15 cellular contexts compared by ENCODE assay signal in genomic region chr10:34492081-34492480, GRCh38.
A peak's percentile ranks its signal among the peaks of the same experiment; 100 is the strongest.
DNase-seq lines count a peak whose midpoint lies in the region; ATAC-seq and TF ChIP-seq lines count a peak whose summit lies in the region.
"Had no signal": no experiment of that assay in that cellular context is flagged by ENCODE, and none has a peak within 500 bp of the region (broad histone marks: within the 10 kb centered on the region; RNA-seq: fewer than 3 reads in every experiment).

No MANE protein-coding gene starts in this region.

- no peaks in the 10 kb centered on the region for H3K4me1 Mint-ChIP-seq in CD4-positive, alpha-beta T cell (ENCODE audit: low read depth)
- H3K4me1 Mint-ChIP-seq: activated naive CD8-positive, alpha-beta T cell treated with anti-CD3 and anti-CD28 coated beads, Interleukin-2, amount 10 ng/mL, durations not matched to agents 7 days and 5 days; B cell had no signal

- no peak for TF ChIP-seq POLR2A in heart left ventricle (IDR thresholded peaks at IDR 0.05)

- TF ChIP-seq CTCF in RWPE1 (conservative IDR thresholded peaks at IDR 0.05; ENCODE audit: low read depth) (no peak), heart left ventricle (IDR thresholded peaks at IDR 0.05) (no peak)
- no peak for TF ChIP-seq CTCF in CD4-positive, alpha-beta T cell (IDR thresholded peaks at IDR 0.05)

- no peaks in the 10 kb centered on the region for H3K9me3 Mint-ChIP-seq in CD4-positive, alpha-beta T cell
- H3K9me3 Mint-ChIP-seq: activated naive CD8-positive, alpha-beta T cell treated with anti-CD3 and anti-CD28 coated beads, Interleukin-2, amount 10 ng/mL, durations not matched to agents 7 days and 5 days had no signal

- POLR2A ChIA-PET in RWPE1 (lab: Yijun Ruan, JAX; ENCODE audit: low non-redundant PET) = no interaction called here
- POLR2A ChIA-PET in CD4-positive, alpha-beta T cell (lab: Charles Lee) = no interaction called here

- peak; percentile 17 for DNase-seq in DMS79 treated with DMSO at 0.1 percent for 48 hours (lab: John Stamatoyannopoulos, UW)
- peak; percentile 35 for DNase-seq in NCI-H2029 treated with DMSO at 0.1 percent for 48 hours (lab: John Stamatoyannopoulos, UW)
- peak; percentile 58 for DNase-seq in RWPE1 (ENCODE audit: low spot score)
- peak; percentile 40 for DNase-seq in myocyte (ENCODE audit: low read depth)
- no peak for DNase-seq in CD4-positive, alpha-beta T cell
- DNase-seq in heart left ventricle = no peak
- no peak for DNase-seq in GOT3 (lab: John Stamatoyannopoulos, UW)
- DNase-seq: activated naive CD8-positive, alpha-beta T cell treated with anti-CD3 and anti-CD28 coated beads, Interleukin-2, amount 10 ng/mL, durations not matched to agents 7 days and 5 days; left cardiac atrium; NCI-H1048; psoas muscle; stimulated activated CD4-positive, alpha-beta T cell treated with anti-CD3 and anti-CD28 coated beads, Interleukin-15, amount 100 ng/mL, for 24 hours; testis had no signal

- no peak overlapping the region for H3K4me3 Mint-ChIP-seq in CD4-positive, alpha-beta T cell
- H3K4me3 Mint-ChIP-seq: activated naive CD8-positive, alpha-beta T cell treated with anti-CD3 and anti-CD28 coated beads, Interleukin-2, amount 10 ng/mL, durations not matched to agents 7 days and 5 days; B cell had no signal

- CTCF ChIA-PET in RWPE1 (lab: Yijun Ruan, JAX) = no interaction called here
- CTCF ChIA-PET in CD4-positive, alpha-beta T cell (lab: Charles Lee) = no interaction called here

- no peaks in the 10 kb centered on the region for H3K27me3 Mint-ChIP-seq in CD4-positive, alpha-beta T cell
- H3K27me3 Mint-ChIP-seq: activated naive CD8-positive, alpha-beta T cell treated with anti-CD3 and anti-CD28 coated beads, Interleukin-2, amount 10 ng/mL, durations not matched to agents 7 days and 5 days; B cell had no signal

- no peaks in the 10 kb centered on the region for H3K9me3 ChIP-seq in CD4-positive, alpha-beta T cell (ENCODE audit: control insufficient read depth, low read length)
- H3K9me3 ChIP-seq in heart left ventricle = no peaks in the 10 kb centered on the region
- H3K9me3 ChIP-seq: psoas muscle, testis had no signal

- intact Hi-C loops in CD4-positive, alpha-beta T cell (cut with DNase I, micrococcal nuclease) = no loop called here
- intact Hi-C loops in heart left ventricle (cut with DNase I) = loop anchor here in 1 of 10 donors (1.0 kb wide), 1 partner anchor 12 kb away; no protein-coding TSS in a partner anchor

- ATAC-seq in CD4-positive, alpha-beta T cell (ENCODE audit: poor library complexity) = no peak
- ATAC-seq in HG03571 (IDR thresholded peaks at IDR 0.05; ENCODE audit: unreplicated experiment) = no peak
- ATAC-seq in heart left ventricle = no peak
- ATAC-seq: left cardiac atrium, psoas muscle had no signal

- no peak overlapping the region for H3K4me3 ChIP-seq in heart left ventricle
- H3K4me3 ChIP-seq: psoas muscle, testis had no signal

- H3K27ac Mint-ChIP-seq in CD4-positive, alpha-beta T cell = no peak overlapping the region
- H3K27ac Mint-ChIP-seq: activated naive CD8-positive, alpha-beta T cell treated with anti-CD3 and anti-CD28 coated beads, Interleukin-2, amount 10 ng/mL, durations not matched to agents 7 days and 5 days; B cell had no signal

- H3K36me3 Mint-ChIP-seq in CD4-positive, alpha-beta T cell (ENCODE audit: low read depth) = no peaks in the 10 kb centered on the region
- H3K36me3 Mint-ChIP-seq: activated naive CD8-positive, alpha-beta T cell treated with anti-CD3 and anti-CD28 coated beads, Interleukin-2, amount 10 ng/mL, durations not matched to agents 7 days and 5 days had no signal

- H3K36me3 ChIP-seq in heart left ventricle = no peaks in the 10 kb centered on the region

- H3K27me3 ChIP-seq in CD4-positive, alpha-beta T cell (ENCODE audit: control insufficient read depth, insufficient read depth, low read length) = no peaks in the 10 kb centered on the region
- H3K27me3 ChIP-seq in heart left ventricle = no peaks in the 10 kb centered on the region
- H3K27me3 ChIP-seq: testis had no signal

- peaks cover 0 to 9% (median 0%) of the 10 kb centered on the region in 12 donors for H3K4me1 ChIP-seq in heart left ventricle
- H3K4me1 ChIP-seq: testis had no signal

- 93 to 97% (median 94%) methylated on average over 7 of the region's 7 CpGs for WGBS in heart left ventricle, 4 donors

- H3K27ac ChIP-seq in RWPE1 = no peak overlapping the region
- H3K27ac ChIP-seq in CD4-positive, alpha-beta T cell (ENCODE audit: low read depth, low read length) = no peak overlapping the region
- no peak overlapping the region for H3K27ac ChIP-seq in heart left ventricle
- H3K27ac ChIP-seq: psoas muscle, testis had no signal

Comparison
In these comparisons a context has a peak if more than half of its experiments do, and no peak if none do; other contexts are left out.
1. DNase-seq: peak in DMS79 treated with DMSO at 0.1 percent for 48 hours (single experiment), NCI-H2029 treated with DMSO at 0.1 percent for 48 hours (single experiment), RWPE1 (single experiment) and myocyte (single experiment); none in CD4-positive, alpha-beta T cell (0 of 10), heart left ventricle (0 of 5) and GOT3 (single experiment).